18 cellular contexts compared by ENCODE assay signal in genomic region chr7:48009257-48009656, GRCh38. TPM values are rescaled to one million over a fixed set of nuclear protein-coding genes. Genes with fewer than 3 reads are reported as not detected.
DNase-seq lines count a peak whose midpoint lies in the region; ATAC-seq, FAIRE-seq and TF ChIP-seq lines count a peak whose summit lies in the region.
"Had no signal": no experiment of that assay in that cellular context is flagged by ENCODE, and none has a peak within 500 bp of the region (broad histone marks: within the 10 kb centered on the region; RNA-seq: fewer than 3 reads in every experiment).

No MANE protein-coding gene starts in this region.

- TF ChIP-seq EP300 in HepG2 (IDR thresholded peaks at IDR 0.05; ENCODE audit: low read depth in 2 of 2, low read length in 2 of 2) (no peak), HepG2 (CRISPR knock-in tag; IDR thresholded peaks at IDR 0.05; ENCODE audit: borderline replicate concordance) (no peak)

- H3K9me3 ChIP-seq in HepG2 (ENCODE audit: low read length) (no peaks in the 10 kb centered on the region), right lobe of liver (no peaks in the 10 kb centered on the region), endodermal cell (ENCODE audit: control insufficient read depth, low read length) (peaks cover 11% of the 10 kb centered on the region), testis (no peaks in the 10 kb centered on the region)
- H3K9me3 ChIP-seq: BE2C had no signal

- H2AFZ ChIP-seq in HepG2 (ENCODE audit: low read length): no peak overlapping the region

- ATAC-seq in HepG2: peak; percentile 37; the same call in 1 of the 3 replicates
- ATAC-seq in right lobe of liver: no peak
- peak; percentile 60 for ATAC-seq in WTC11
- ATAC-seq in HG03571 (IDR thresholded peaks at IDR 0.05; ENCODE audit: unreplicated experiment): no peak
- ATAC-seq: CD8-positive, alpha-beta T cell had no signal

- DNase-seq in HepG2 (ENCODE audit: low spot score) (no peak), right lobe of liver (no peak), WTC11 (ENCODE audit: low spot score) (no peak), endodermal cell (no peak), T-helper 9 cell (no peak), osteocyte (ENCODE audit: extremely low spot score, unreplicated experiment) (no peak), testis (no peak)
- DNase-seq: BE2C; CD8-positive, alpha-beta T cell; COR-L47; DMS153; DMS79 treated with DMSO at 0.1 percent for 48 hours; EL had no signal

- CTCF ChIA-PET in HepG2 (lab: Yijun Ruan, JAX; ENCODE audit: low intra/inter-chr PET ratio, low total read pairs): no interaction called here
- CTCF ChIA-PET in WTC11 (lab: Charles Lee): interaction anchor here (0.6 to 1.3 kb wide), 4 partner anchors 18 to 101 kb away, joined by 3 to 6 read pairs (median 4); partner anchors contain the start of gene UPP1

- 2% methylated on average over 4 of the region's 4 CpGs for WGBS in HepG2 (ENCODE audit: low lambda C conversion rate)
- WGBS in right lobe of liver (ENCODE audit: insufficient coverage, low coverage, low lambda C conversion rate, missing lambda C conversion rate): 75% methylated on average over 4 of the region's 4 CpGs
- WGBS in endodermal cell (ENCODE audit: insufficient coverage in 1 of 2, insufficient read length in 1 of 2), 2 experiments: 91% methylated on average over 4 of the region's 4 CpGs; no CpG with 5 or more reads in 1 of the 2 experiments
- WGBS in testis, 2 donors: 86 to 90% methylated on average over 4 of the region's 4 CpGs

- TF ChIP-seq CTCF in HepG2 (CRISPR knock-in tag; IDR thresholded peaks at IDR 0.05): no peak
- TF ChIP-seq CTCF in right lobe of liver (IDR thresholded peaks at IDR 0.05): no peak
- no peak for TF ChIP-seq CTCF in WTC11 (IDR thresholded peaks at IDR 0.05)
- TF ChIP-seq CTCF in endodermal cell (conservative IDR thresholded peaks at IDR 0.05): peak; percentile 50
- no peak for TF ChIP-seq CTCF in osteocyte (IDR thresholded peaks at IDR 0.05)
- no peak for TF ChIP-seq CTCF in testis (IDR thresholded peaks at IDR 0.05)

- H3K36me3 ChIP-seq in HepG2 (replicated peaks in 1 of 2; ENCODE audit: control insufficient read depth in 1 of 2, insufficient read depth in 2 of 2, low read length in 2 of 2) (no peaks in the 10 kb centered on the region), right lobe of liver (no peaks in the 10 kb centered on the region), endodermal cell (ENCODE audit: control insufficient read depth, insufficient read depth, low read length) (no peaks in the 10 kb centered on the region), testis (ENCODE audit: low read depth, missing control alignments) (no peaks in the 10 kb centered on the region)
- H3K36me3 ChIP-seq: BE2C had no signal

- no peaks in the 10 kb centered on the region for H3K79me2 ChIP-seq in HepG2 (ENCODE audit: insufficient read depth, low read length)

- in situ Hi-C loops in HepG2 (cut with HindIII; ENCODE audit: extremely low pct_ligation_motif_present, low pct_unique_long_range_greater_than_20kb): no loop called here

- POLR2A ChIA-PET in HepG2 (lab: Yijun Ruan, JAX) (no interaction called here), WTC11 (lab: Charles Lee) (no interaction called here)

- H3K27me3 Mint-ChIP-seq in WTC11 (ENCODE audit: low read depth): peaks cover 4% of the 10 kb centered on the region; the same call in 1 of the 2 replicates
- no peaks in the 10 kb centered on the region for H3K27me3 Mint-ChIP-seq in endodermal cell (ENCODE audit: insufficient read depth)
- peaks cover 15% of the 10 kb centered on the region for H3K27me3 Mint-ChIP-seq in osteocyte (ENCODE audit: unreplicated experiment)

- H3K4me1 Mint-ChIP-seq in WTC11 (peaks cover 13% of the 10 kb centered on the region), endodermal cell (peaks cover 15% of the 10 kb centered on the region), osteocyte (ENCODE audit: unreplicated experiment) (peaks cover 3% of the 10 kb centered on the region)

- no peak overlapping the region for H3K9ac ChIP-seq in HepG2 (ENCODE audit: insufficient read depth, low read depth, low read length)
- H3K9ac ChIP-seq in endodermal cell (ENCODE audit: extremely low read depth, low read length, poor library complexity, severe bottlenecking): no peak overlapping the region

- no peak for FAIRE-seq in HepG2 (lab: Jason Lieb, UNC)
- FAIRE-seq: D721Med, G401.6, GM12891 had no signal

- H3K4me3 ChIP-seq in HepG2 (replicated peaks in 1 of 3; ENCODE audit: insufficient read depth in 1 of 3, low read depth in 2 of 3, low read length in 3 of 3) (no peak overlapping the region), right lobe of liver (no peak overlapping the region), endodermal cell (ENCODE audit: low read length) (no peak overlapping the region), testis (no peak overlapping the region)

- no peak for TF ChIP-seq RAD21 in HepG2 (CRISPR knock-in tag; IDR thresholded peaks at IDR 0.05)

- intact Hi-C loops in HepG2 (cut with micrococcal nuclease; ENCODE audit: unreplicated experiment) (no loop called here), right lobe of liver (cut with DNase I) (loop anchor here in 1 of 2 donors (10.0 kb wide), 1 partner anchor 96 kb away; no protein-coding TSS in a partner anchor), testis (cut with DNase I; ENCODE audit: low total_unique reads) (no loop called here)

- H3K4me3 Mint-ChIP-seq in WTC11 (no peak overlapping the region), endodermal cell (no peak overlapping the region), osteocyte (ENCODE audit: unreplicated experiment) (no peak overlapping the region)
- H3K4me3 Mint-ChIP-seq: CD14-positive monocyte; CD8-positive, alpha-beta T cell had no signal

- H3K27ac Mint-ChIP-seq in WTC11 (no peak overlapping the region), endodermal cell (no peak overlapping the region), osteocyte (ENCODE audit: unreplicated experiment) (no peak overlapping the region)
- H3K27ac Mint-ChIP-seq: CD8-positive, alpha-beta T cell had no signal

- H3K4me2 ChIP-seq in HepG2 (ENCODE audit: low read depth, low read length): no peak overlapping the region

- H3K27me3 ChIP-seq in HepG2 (ENCODE audit: control insufficient read depth in 1 of 2, insufficient read depth in 2 of 2, low read length in 2 of 2) (peaks cover 0 to 14% of the 10 kb centered on the region in 2 experiments; a peak in 2 of 5 replicates), right lobe of liver (no peaks in the 10 kb centered on the region), endodermal cell (ENCODE audit: control insufficient read depth, insufficient read depth, low read length, poor library complexity, severe bottlenecking) (no peaks in the 10 kb centered on the region), testis (no peaks in the 10 kb centered on the region)
- H3K27me3 ChIP-seq: BE2C had no signal

- TF ChIP-seq POLR2A in HepG2 (IDR thresholded peaks at IDR 0.05; ENCODE audit: insufficient read depth in 1 of 2, low read depth in 2 of 2, low read length in 2 of 2): no peak
- no peak for TF ChIP-seq POLR2A in right lobe of liver (IDR thresholded peaks at IDR 0.05)
- TF ChIP-seq POLR2A in testis (IDR thresholded peaks at IDR 0.05): no peak

- H3K4me1 ChIP-seq in HepG2 (ENCODE audit: insufficient read depth, low read length): no peaks in the 10 kb centered on the region
- no peaks in the 10 kb centered on the region for H3K4me1 ChIP-seq in right lobe of liver
- H3K4me1 ChIP-seq in endodermal cell (ENCODE audit: control insufficient read depth, insufficient read depth, low read length): peaks cover 7% of the 10 kb centered on the region
- H3K4me1 ChIP-seq in testis: no peaks in the 10 kb centered on the region
- H3K4me1 ChIP-seq: BE2C had no signal

- H3K27ac ChIP-seq in HepG2 (ENCODE audit: extremely low read length, insufficient read depth, low read length): no peak overlapping the region
- H3K27ac ChIP-seq in right lobe of liver: no peak overlapping the region
- H3K27ac ChIP-seq in endodermal cell (ENCODE audit: low read depth, low read length): no peak overlapping the region
- no peak overlapping the region for H3K27ac ChIP-seq in testis

- H3K36me3 Mint-ChIP-seq in WTC11 (no peaks in the 10 kb centered on the region), endodermal cell (ENCODE audit: low read depth) (no peaks in the 10 kb centered on the region), osteocyte (ENCODE audit: unreplicated experiment) (no peaks in the 10 kb centered on the region)
- H3K36me3 Mint-ChIP-seq: CD8-positive, alpha-beta T cell had no signal

- BruUV-seq in HepG2 (replicated peaks; lab: Mats Ljungman, UMichigan): no TSS peak

- H3K9me3 Mint-ChIP-seq in WTC11 (peaks cover 6% of the 10 kb centered on the region; the same call in 1 of the 2 replicates), endodermal cell (peaks cover 10% of the 10 kb centered on the region), osteocyte (ENCODE audit: unreplicated experiment) (no peaks in the 10 kb centered on the region)
- H3K9me3 Mint-ChIP-seq: CD14-positive monocyte; CD8-positive, alpha-beta T cell had no signal

- no peaks in the 10 kb centered on the region for H4K20me1 ChIP-seq in HepG2 (ENCODE audit: insufficient read depth, low read length)

RNA-seq across cellular contexts. Expression of gene SUN3, which starts 19.6 kb away (rescaled TPM):
- not detected in 2 replicates for total RNA-seq in HepG2 (2016; rRNA removed; fragmentation: Illumina TruSeq; extraction: Trizol)
- total RNA-seq in HepG2 (2016; cell fraction: cytosol; rRNA removed; fragmentation: Illumina TruSeq; extraction: Trizol; ENCODE audit: low read depth): not detected in 2 replicates
- total RNA-seq in HepG2 (2016; cell fraction: insoluble cytoplasmic fraction; rRNA removed; fragmentation: Illumina TruSeq; extraction: Trizol): not detected in 2 replicates
- total RNA-seq in HepG2 (2016; cell fraction: membrane; rRNA removed; fragmentation: Illumina TruSeq; extraction: Trizol): not detected in 2 replicates
- not detected in 2 replicates for total RNA-seq in HepG2 (2016; cell fraction: nucleus; rRNA removed; fragmentation: Illumina TruSeq; extraction: Trizol)
- polyA plus RNA-seq in HepG2 (2011; rRNA removed): not detected in 2 replicates
- not detected in 2 replicates for polyA plus RNA-seq in HepG2 (2011; cell fraction: cytosol; rRNA removed)
- polyA plus RNA-seq in HepG2 (2011; cell fraction: nucleus; rRNA removed): not detected in 2 replicates
- not detected in 2 replicates for polyA plus RNA-seq in HepG2 (2012)
- polyA plus RNA-seq in HepG2 (2016; cell fraction: cytosol; fragmentation: Illumina TruSeq; extraction: Trizol; ENCODE audit: low read depth): not detected in 2 replicates
- polyA plus RNA-seq in HepG2 (2016; cell fraction: insoluble cytoplasmic fraction; fragmentation: Illumina TruSeq; extraction: Trizol; ENCODE audit: low read depth): not detected in 2 replicates
- not detected in 2 replicates for polyA plus RNA-seq in HepG2 (2016; cell fraction: membrane; fragmentation: Illumina TruSeq; extraction: Trizol; ENCODE audit: low read depth)
- polyA plus RNA-seq in HepG2 (2016; cell fraction: nucleus; fragmentation: Illumina TruSeq; extraction: Trizol; ENCODE audit: insufficient read depth, low read depth): not detected in 2 replicates
- not detected in 2 replicates for polyA minus RNA-seq in HepG2 (2011; rRNA and poly(A)+ RNA removed; ENCODE audit: low replicate concordance)
- polyA minus RNA-seq in HepG2 (2011; cell fraction: cytosol; rRNA and poly(A)+ RNA removed): not detected in 2 replicates
- polyA minus RNA-seq in HepG2 (2011; cell fraction: nucleus; rRNA and poly(A)+ RNA removed): not detected in 2 replicates
- not detected for total RNA-seq in right lobe of liver
- not detected in 3 replicates for total RNA-seq in WTC11 (2021)
- not detected for total RNA-seq in endodermal cell
- polyA plus RNA-seq in endodermal cell (2013, experiment 1 of 2): not detected
- polyA plus RNA-seq in endodermal cell (2013, experiment 2 of 2): not detected
- not detected in 2 replicates for total RNA-seq in osteocyte
- total RNA-seq in testis: 10 to 100 TPM; 12.8 to 29.1 TPM
- 64.5 TPM for polyA plus RNA-seq in testis (ENCODE audit: insufficient read depth, low read depth, low replicate concordance)
- total RNA-seq: CD8-positive, alpha-beta T cell had no signal
- polyA plus RNA-seq: CD14-positive monocyte had no signal

RNA-seq across cellular contexts. Expression of gene C7orf57, which starts 26.1 kb away (rescaled TPM):
- total RNA-seq in HepG2 (2016; rRNA removed; fragmentation: Illumina TruSeq; extraction: Trizol) (not detected in 2 replicates), right lobe of liver (not detected), WTC11 (2021) (0.39 to 0.90 TPM (median 0.60 TPM) in 3 replicates), endodermal cell (under 1 TPM in 1 of 2 donors, not detected in 1; 0.57 TPM), osteocyte (not detected in 2 replicates), testis (10 to 100 TPM in 1 of 2 donors, 1 to 10 TPM in 1; 2.8 to 12.3 TPM)
- not detected in 2 replicates for total RNA-seq in HepG2 (2016; cell fraction: cytosol; rRNA removed; fragmentation: Illumina TruSeq; extraction: Trizol; ENCODE audit: low read depth)
- not detected in 2 replicates for total RNA-seq in HepG2 (2016; cell fraction: insoluble cytoplasmic fraction; rRNA removed; fragmentation: Illumina TruSeq; extraction: Trizol)
- total RNA-seq in HepG2 (2016; cell fraction: membrane; rRNA removed; fragmentation: Illumina TruSeq; extraction: Trizol): not detected in 2 replicates
- total RNA-seq in HepG2 (2016; cell fraction: nucleus; rRNA removed; fragmentation: Illumina TruSeq; extraction: Trizol): not detected in 2 replicates
- polyA plus RNA-seq in HepG2 (2011; rRNA removed) (not detected in 2 replicates), testis (ENCODE audit: insufficient read depth, low read depth, low replicate concordance) (7.8 TPM)
- polyA plus RNA-seq in HepG2 (2011; cell fraction: cytosol; rRNA removed): not detected in 2 replicates
- polyA plus RNA-seq in HepG2 (2011; cell fraction: nucleus; rRNA removed): not detected in 2 replicates
- polyA plus RNA-seq in HepG2 (2012): not detected in 2 replicates
- not detected in 2 replicates for polyA plus RNA-seq in HepG2 (2016; cell fraction: cytosol; fragmentation: Illumina TruSeq; extraction: Trizol; ENCODE audit: low read depth)
- not detected in 2 replicates for polyA plus RNA-seq in HepG2 (2016; cell fraction: insoluble cytoplasmic fraction; fragmentation: Illumina TruSeq; extraction: Trizol; ENCODE audit: low read depth)
- polyA plus RNA-seq in HepG2 (2016; cell fraction: membrane; fragmentation: Illumina TruSeq; extraction: Trizol; ENCODE audit: low read depth): not detected in 2 replicates
- not detected in 2 replicates for polyA plus RNA-seq in HepG2 (2016; cell fraction: nucleus; fragmentation: Illumina TruSeq; extraction: Trizol; ENCODE audit: insufficient read depth, low read depth)
- not detected in 2 replicates for polyA minus RNA-seq in HepG2 (2011; rRNA and poly(A)+ RNA removed; ENCODE audit: low replicate concordance)
- polyA minus RNA-seq in HepG2 (2011; cell fraction: cytosol; rRNA and poly(A)+ RNA removed): not detected in 2 replicates
- not detected in 2 replicates for polyA minus RNA-seq in HepG2 (2011; cell fraction: nucleus; rRNA and poly(A)+ RNA removed)
- 0.28 TPM for polyA plus RNA-seq in endodermal cell (2013, experiment 1 of 2)
- polyA plus RNA-seq in endodermal cell (2013, experiment 2 of 2): 0.12 TPM
- total RNA-seq: CD8-positive, alpha-beta T cell had no signal
- polyA plus RNA-seq: CD14-positive monocyte had no signal

RNA-seq across cellular contexts. Expression of gene HUS1, which starts 29.8 kb away (rescaled TPM):
- total RNA-seq in HepG2 (2016; rRNA removed; fragmentation: Illumina TruSeq; extraction: Trizol) (16.9 and 23.4 TPM in 2 replicates), right lobe of liver (10 to 100 TPM; 16.1 to 40.5 (median 25.5) TPM), WTC11 (2021) (31.1 to 33.4 TPM (median 32.7 TPM) in 3 replicates), endodermal cell (10 to 100 TPM; 37.0 to 42.5 TPM), osteocyte (28.8 and 33.9 TPM in 2 replicates), testis (10 to 100 TPM; 39.4 to 40.3 TPM)
- 5.3 and 6.1 TPM in 2 replicates for total RNA-seq in HepG2 (2016; cell fraction: cytosol; rRNA removed; fragmentation: Illumina TruSeq; extraction: Trizol; ENCODE audit: low read depth)
- total RNA-seq in HepG2 (2016; cell fraction: insoluble cytoplasmic fraction; rRNA removed; fragmentation: Illumina TruSeq; extraction: Trizol): 18.0 and 19.9 TPM in 2 replicates
- total RNA-seq in HepG2 (2016; cell fraction: membrane; rRNA removed; fragmentation: Illumina TruSeq; extraction: Trizol): 8.5 and 9.4 TPM in 2 replicates
- total RNA-seq in HepG2 (2016; cell fraction: nucleus; rRNA removed; fragmentation: Illumina TruSeq; extraction: Trizol): 22.2 and 23.7 TPM in 2 replicates
- polyA plus RNA-seq in HepG2 (2011; rRNA removed) (12.2 and 14.8 TPM in 2 replicates), testis (ENCODE audit: insufficient read depth, low read depth, low replicate concordance) (18.4 TPM)
- 7.0 and 10.4 TPM in 2 replicates for polyA plus RNA-seq in HepG2 (2011; cell fraction: cytosol; rRNA removed)
- polyA plus RNA-seq in HepG2 (2011; cell fraction: nucleus; rRNA removed): 10.9 and 14.7 TPM in 2 replicates
- 9.9 and 10.9 TPM in 2 replicates for polyA plus RNA-seq in HepG2 (2012)
- polyA plus RNA-seq in HepG2 (2016; cell fraction: cytosol; fragmentation: Illumina TruSeq; extraction: Trizol; ENCODE audit: low read depth): 7.2 and 8.7 TPM in 2 replicates
- polyA plus RNA-seq in HepG2 (2016; cell fraction: insoluble cytoplasmic fraction; fragmentation: Illumina TruSeq; extraction: Trizol; ENCODE audit: low read depth): 17.7 and 20.2 TPM in 2 replicates
- 7.8 and 8.6 TPM in 2 replicates for polyA plus RNA-seq in HepG2 (2016; cell fraction: membrane; fragmentation: Illumina TruSeq; extraction: Trizol; ENCODE audit: low read depth)
- polyA plus RNA-seq in HepG2 (2016; cell fraction: nucleus; fragmentation: Illumina TruSeq; extraction: Trizol; ENCODE audit: insufficient read depth, low read depth): 12.5 and 17.0 TPM in 2 replicates
- polyA minus RNA-seq in HepG2 (2011; rRNA and poly(A)+ RNA removed; ENCODE audit: low replicate concordance): 20.3 and 31.5 TPM in 2 replicates
- polyA minus RNA-seq in HepG2 (2011; cell fraction: cytosol; rRNA and poly(A)+ RNA removed): 11.4 and 15.3 TPM in 2 replicates
- polyA minus RNA-seq in HepG2 (2011; cell fraction: nucleus; rRNA and poly(A)+ RNA removed): 45.4 and 51.8 TPM in 2 replicates
- 19.0 TPM for polyA plus RNA-seq in endodermal cell (2013, experiment 1 of 2)
- 21.8 TPM for polyA plus RNA-seq in endodermal cell (2013, experiment 2 of 2)

Comparison
In these comparisons a context has a peak if more than half of its experiments do, and no peak if none do; other contexts are left out.
1. ATAC-seq: peak in HepG2 (single experiment) and WTC11 (single experiment); none in right lobe of liver (0 of 4) and HG03571 (single experiment).
2. RNA of gene SUN3, which starts 19.6 kb away (total RNA-seq): 12.8 to 29.1 TPM in testis; not detected in endodermal cell, not detected in HepG2, not detected in right lobe of liver, not detected in WTC11 and not detected in osteocyte; every median in the first group is over 10 times any median in the second.